ENCODE assay signal across 12 cellular contexts in genomic region chr11:29272019-29272654, GRCh38.
A peak's percentile ranks its signal among the peaks of the same experiment; 100 is the strongest.
DNase-seq lines count a peak whose midpoint lies in the region; ATAC-seq and TF ChIP-seq lines count a peak whose summit lies in the region.
"Had no signal": no experiment of that assay in that cellular context is flagged by ENCODE, and none has a peak within 500 bp of the region (broad histone marks: within the 10 kb centered on the region; RNA-seq: fewer than 3 reads in every experiment).

No MANE protein-coding gene starts in this region.

- WGBS in smooth muscle cell (ENCODE audit: low lambda C conversion rate) = 76% methylated on average over 5 of the region's 5 CpGs

- no peak overlapping the region for H3K27ac ChIP-seq in smooth muscle cell (ENCODE audit: low read depth)
- H3K27ac ChIP-seq: upper lobe of left lung had no signal

- TF ChIP-seq CTCF in fibroblast of the aortic adventitia (IDR thresholded peaks at IDR 0.05; ENCODE audit: insufficient read depth, low read length) = peak; percentile 67
- TF ChIP-seq CTCF in smooth muscle cell (IDR thresholded peaks at IDR 0.05; ENCODE audit: borderline replicate concordance, insufficient read depth, poor library complexity, severe bottlenecking) = peak; percentile 44

- no peaks in the 10 kb centered on the region for H3K9me3 ChIP-seq in smooth muscle cell (replicated peaks; ENCODE audit: low read depth)
- H3K9me3 ChIP-seq: upper lobe of left lung had no signal

- H3K79me2 ChIP-seq in smooth muscle cell (ENCODE audit: low read depth) = no peaks in the 10 kb centered on the region

- no peak overlapping the region for H3K9ac ChIP-seq in smooth muscle cell (ENCODE audit: low read depth)

- DNase-seq in NCI-H748 (lab: John Stamatoyannopoulos, UW; ENCODE audit: unreplicated experiment) (peak; percentile 12), NCI-H748 treated with DMSO at 0.1 percent for 48 hours (lab: John Stamatoyannopoulos, UW) (no peak), SK-MEL-5 (ENCODE audit: low read depth, low spot score) (peak; percentile 67), fibroblast of the aortic adventitia (ENCODE audit: low read depth) (peak; percentile 64), smooth muscle cell (lab: John Stamatoyannopoulos, UW; ENCODE audit: unreplicated experiment) (no peak)
- DNase-seq in stimulated activated CD4-positive, alpha-beta T cell treated with anti-CD3 and anti-CD28 coated beads, Interleukin-15, amount 100 ng/mL, for 24 hours = no peak
- DNase-seq: activated CD8-positive, alpha-beta memory T cell treated with anti-CD3 and anti-CD28 coated beads for 24 hours; aorta; NCI-H146; upper lobe of left lung had no signal

- no peak for ATAC-seq in GM21825 (IDR thresholded peaks at IDR 0.05; ENCODE audit: unreplicated experiment)
- ATAC-seq in GM18511 (IDR thresholded peaks at IDR 0.05; ENCODE audit: unreplicated experiment) = no peak

- no peaks in the 10 kb centered on the region for H3K36me3 ChIP-seq in smooth muscle cell (ENCODE audit: low read depth)
- H3K36me3 ChIP-seq: upper lobe of left lung had no signal

- H2AFZ ChIP-seq in smooth muscle cell (ENCODE audit: low read depth) = no peak overlapping the region

- no peak overlapping the region for H3K4me3 ChIP-seq in fibroblast of the aortic adventitia (ENCODE audit: low read depth, low read length)
- no peak overlapping the region for H3K4me3 ChIP-seq in smooth muscle cell
- H3K4me3 ChIP-seq: upper lobe of left lung had no signal

- no peaks in the 10 kb centered on the region for H3K27me3 ChIP-seq in smooth muscle cell (ENCODE audit: low read depth)
- H3K27me3 ChIP-seq: upper lobe of left lung had no signal

- no peaks in the 10 kb centered on the region for H3F3A ChIP-seq in smooth muscle cell (ENCODE audit: low read depth)

- no peak overlapping the region for H3K4me2 ChIP-seq in smooth muscle cell

- in situ Hi-C loops in SK-MEL-5 (cut with HindIII; ENCODE audit: low pct_unique_long_range_greater_than_20kb, low sequenced_read_pairs) = no loop called here

- no peaks in the 10 kb centered on the region for H3K4me1 ChIP-seq in smooth muscle cell (ENCODE audit: low read depth)
- H3K4me1 ChIP-seq: upper lobe of left lung had no signal

- H4K20me1 ChIP-seq in smooth muscle cell (ENCODE audit: low read depth) = no peaks in the 10 kb centered on the region

Comparison
In these comparisons a context has a peak if more than half of its experiments do, and no peak if none do; other contexts are left out.
1. DNase-seq: peak in NCI-H748 (single experiment), SK-MEL-5 (single experiment) and fibroblast of the aortic adventitia (single experiment); none in NCI-H748 treated with DMSO at 0.1 percent for 48 hours (single experiment), smooth muscle cell (single experiment) and stimulated activated CD4-positive, alpha-beta T cell treated with anti-CD3 and anti-CD28 coated beads, Interleukin-15, amount 100 ng/mL, for 24 hours (single experiment).